17 cellular contexts compared by ENCODE assay signal in the genomic region with DNA sequence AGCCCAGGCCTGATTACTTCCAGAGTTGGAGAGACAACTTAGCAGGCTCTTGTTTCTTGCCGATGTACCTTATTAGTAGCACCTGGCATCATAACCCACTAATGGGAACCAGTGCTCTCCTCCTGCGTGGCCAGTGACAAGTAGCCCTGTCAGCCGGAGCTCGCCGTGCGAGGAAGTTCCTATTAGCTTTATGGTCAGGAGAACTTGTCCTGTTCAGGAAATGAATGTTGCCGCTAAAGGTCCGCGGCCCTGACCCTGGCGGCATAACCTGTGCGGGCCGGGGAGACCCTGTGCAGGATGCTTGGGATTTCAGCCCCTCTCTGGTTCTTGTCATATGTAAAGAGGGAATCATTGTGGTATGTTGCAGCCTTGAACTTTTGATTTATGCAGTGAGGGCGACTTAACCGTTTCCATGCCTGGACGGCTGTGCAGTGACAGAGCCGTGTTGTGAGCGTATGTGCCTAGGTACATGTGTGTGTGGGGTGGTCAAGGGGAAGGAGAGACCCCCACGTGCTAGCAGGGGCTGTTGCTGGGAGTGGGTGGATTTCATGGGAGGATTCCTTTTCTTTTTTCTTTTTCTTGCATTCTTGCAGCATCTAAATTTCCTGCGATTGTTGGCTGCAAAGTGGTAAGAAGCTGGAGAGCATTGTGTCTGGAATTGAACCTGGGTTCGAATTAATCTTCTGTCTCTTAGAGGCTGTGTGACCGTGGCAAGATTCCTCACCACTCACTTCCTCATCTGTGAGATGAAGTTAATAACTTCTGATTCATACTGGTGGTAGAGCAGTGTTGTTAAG. TPM values are rescaled to one million over a fixed set of nuclear protein-coding genes. Genes with fewer than 3 reads are reported as not detected.
DNase-seq lines count a peak whose midpoint lies in the region; ATAC-seq, FAIRE-seq and TF ChIP-seq lines count a peak whose summit lies in the region.
"Had no signal": no experiment of that assay in that cellular context is flagged by ENCODE, and none has a peak within 500 bp of the region (broad histone marks: within the 10 kb centered on the region; RNA-seq: fewer than 3 reads in every experiment).

No MANE protein-coding gene starts in this region.

- H3K27me3 Mint-ChIP-seq in activated naive CD4-positive, alpha-beta T cell treated with anti-CD3 and anti-CD28 coated beads, Interleukin-2, amount 50 U/mL, for 24 hours, result no peaks in the 10 kb centered on the region
- peaks cover 4% of the 10 kb centered on the region for H3K27me3 Mint-ChIP-seq in activated naive CD4-positive, alpha-beta T cell treated with anti-CD3 and anti-CD28 coated beads for 36 hours (ENCODE audit: low read depth)
- H3K27me3 Mint-ChIP-seq: activated CD4-positive, alpha-beta T cell treated with anti-CD3 and anti-CD28 coated beads for 36 hours had no signal

- FAIRE-seq in urothelium cell line (lab: Jason Lieb, UNC), result peak; percentile 40

- H2BK120ac ChIP-seq in mesenchymal stem cell (ENCODE audit: low read depth, low read length), result no peak overlapping the region

- H2BK12ac ChIP-seq in mesenchymal stem cell (ENCODE audit: low read length in 2 of 2), result peak overlapping the region; percentile 4 to 67

- H2BK5ac ChIP-seq in mesenchymal stem cell (ENCODE audit: low read depth, low read length, poor library complexity, severe bottlenecking), result no peak overlapping the region

- H4K91ac ChIP-seq in mesenchymal stem cell (ENCODE audit: low read length), result peak overlapping the region; percentile 81

- no peak overlapping the region for H3K14ac ChIP-seq in mesenchymal stem cell (ENCODE audit: low read length in 2 of 2)

- peak overlapping the region; percentile 91 for H4K8ac ChIP-seq in mesenchymal stem cell (ENCODE audit: low read length)

- H3K9me3 ChIP-seq in ascending aorta (no peaks in the 10 kb centered on the region), mesenchymal stem cell (ENCODE audit: control insufficient read depth, low read length) (no peaks in the 10 kb centered on the region), SJCRH30 (replicated peaks) (no peaks in the 10 kb centered on the region)

- H3K27me3 ChIP-seq in ascending aorta, result no peaks in the 10 kb centered on the region
- H3K27me3 ChIP-seq in mesenchymal stem cell (ENCODE audit: control insufficient read depth in 1 of 2, insufficient read depth in 1 of 2, low read length in 2 of 2), result peaks cover 55 to 68% of the 10 kb centered on the region in 2 experiments
- H3K27me3 ChIP-seq in SJCRH30, result peaks cover 2% of the 10 kb centered on the region

- H3K36me3 Mint-ChIP-seq in activated naive CD4-positive, alpha-beta T cell treated with anti-CD3 and anti-CD28 coated beads, Interleukin-2, amount 50 U/mL, for 24 hours, result no peaks in the 10 kb centered on the region
- H3K36me3 Mint-ChIP-seq in activated naive CD4-positive, alpha-beta T cell treated with anti-CD3 and anti-CD28 coated beads for 36 hours (ENCODE audit: low read depth), result peaks cover 1% of the 10 kb centered on the region
- H3K36me3 Mint-ChIP-seq: activated naive CD8-positive, alpha-beta T cell had no signal

- H3K4me1 Mint-ChIP-seq in activated naive CD4-positive, alpha-beta T cell treated with anti-CD3 and anti-CD28 coated beads, Interleukin-2, amount 50 U/mL, for 24 hours, result peaks cover 58% of the 10 kb centered on the region
- H3K4me1 Mint-ChIP-seq in activated naive CD4-positive, alpha-beta T cell treated with anti-CD3 and anti-CD28 coated beads for 36 hours (ENCODE audit: low read depth), result peaks cover 64% of the 10 kb centered on the region

- no peak overlapping the region for H3K23ac ChIP-seq in mesenchymal stem cell (ENCODE audit: low read length in 2 of 2)

- no peaks in the 10 kb centered on the region for H3K79me1 ChIP-seq in mesenchymal stem cell (replicated peaks; ENCODE audit: low read length, poor library complexity, severe bottlenecking)

- H3K4ac ChIP-seq in mesenchymal stem cell (ENCODE audit: low read depth in 1 of 2, low read length in 2 of 2), result peak overlapping the region in 1 of 2 experiments; percentile 43

- peak overlapping the region; percentile 89 to 93 for H3K27ac ChIP-seq in ascending aorta
- H3K27ac ChIP-seq in mesenchymal stem cell (ENCODE audit: low read length, poor library complexity, severe bottlenecking), result no peak overlapping the region
- H3K27ac ChIP-seq in SJCRH30, result no peak overlapping the region

- H2AFZ ChIP-seq in mesenchymal stem cell (ENCODE audit: low read depth, low read length), result peak overlapping the region; percentile 73

- CTCF ChIA-PET in activated naive CD4-positive, alpha-beta T cell treated with anti-CD3 and anti-CD28 coated beads for 36 hours (lab: Charles Lee), result interaction anchor here (0.9 kb wide), 3 partner anchors 13 to 117 kb away, joined by 3 read pairs; no protein-coding TSS in a partner anchor

- no peak overlapping the region for H3K4me3 Mint-ChIP-seq in activated naive CD4-positive, alpha-beta T cell treated with anti-CD3 and anti-CD28 coated beads, Interleukin-2, amount 50 U/mL, for 24 hours
- H3K4me3 Mint-ChIP-seq in activated naive CD4-positive, alpha-beta T cell treated with anti-CD3 and anti-CD28 coated beads for 36 hours, result no peak overlapping the region
- H3K4me3 Mint-ChIP-seq: activated CD4-positive, alpha-beta T cell treated with anti-CD3 and anti-CD28 coated beads for 36 hours had no signal

- no peak for ATAC-seq in sciatic nerve

- no peak overlapping the region for H2AK5ac ChIP-seq in mesenchymal stem cell (ENCODE audit: low read length, severe bottlenecking)

- peak overlapping the region; percentile 82 for H3K27ac Mint-ChIP-seq in activated naive CD4-positive, alpha-beta T cell treated with anti-CD3 and anti-CD28 coated beads, Interleukin-2, amount 50 U/mL, for 24 hours
- no peak overlapping the region for H3K27ac Mint-ChIP-seq in activated naive CD4-positive, alpha-beta T cell treated with anti-CD3 and anti-CD28 coated beads for 36 hours
- H3K27ac Mint-ChIP-seq: activated CD4-positive, alpha-beta T cell treated with anti-CD3 and anti-CD28 coated beads for 36 hours had no signal

- H3K4me3 ChIP-seq in ascending aorta, result peak overlapping the region; percentile 51 to 60
- no peak overlapping the region for H3K4me3 ChIP-seq in mesenchymal stem cell (ENCODE audit: insufficient read depth in 1 of 2, low read depth in 1 of 2, low read length in 2 of 2)
- no peak overlapping the region for H3K4me3 ChIP-seq in SJCRH30
- H3K4me3 ChIP-seq: lung had no signal

- H3K36me3 ChIP-seq in ascending aorta, result peaks cover 45 to 77% of the 10 kb centered on the region in 2 donors
- no peaks in the 10 kb centered on the region for H3K36me3 ChIP-seq in mesenchymal stem cell (ENCODE audit: control insufficient read depth in 1 of 2, insufficient read depth in 2 of 2, low read depth in 1 of 2, low read length in 2 of 2)
- H3K36me3 ChIP-seq in SJCRH30, result no peaks in the 10 kb centered on the region

- intact Hi-C loops in activated naive CD4-positive, alpha-beta T cell treated with anti-CD3 and anti-CD28 coated beads for 36 hours (cut with micrococcal nuclease), result no loop called here
- intact Hi-C loops in ascending aorta (cut with DNase I) (loop anchor here (5.0 kb wide), 1 partner anchor 108 kb away; no protein-coding TSS in a partner anchor), sciatic nerve (cut with DNase I) (no loop called here)

- H3K4me2 ChIP-seq in mesenchymal stem cell (ENCODE audit: low read length, poor library complexity, severe bottlenecking), result no peak overlapping the region

- H3K18ac ChIP-seq in mesenchymal stem cell (ENCODE audit: low read depth in 1 of 2, low read length in 2 of 2), result peak overlapping the region; percentile 79 to 83

- H3K4me1 ChIP-seq in ascending aorta, result peaks cover 49 to 82% of the 10 kb centered on the region in 2 donors
- H3K4me1 ChIP-seq in mesenchymal stem cell (ENCODE audit: control insufficient read depth, insufficient read depth, low read depth, low read length), result no peaks in the 10 kb centered on the region
- no peaks in the 10 kb centered on the region for H3K4me1 ChIP-seq in SJCRH30

- WGBS in mesenchymal stem cell, result 30% methylated on average over 19 of the region's 21 CpGs

- DNase-seq in activated naive CD4-positive, alpha-beta T cell treated with anti-CD3 and anti-CD28 coated beads for 36 hours, result no peak
- DNase-seq in ascending aorta (ENCODE audit: low spot score in 2 of 2) (no peak), mesenchymal stem cell (no peak), urothelium cell line (ENCODE audit: low spot score) (no peak), sciatic nerve (ENCODE audit: low spot score) (no peak), SJCRH30 (no peak), globus pallidus (ENCODE audit: low spot score) (no peak)
- DNase-seq: activated CD4-positive, alpha-beta T cell treated with anti-CD3 and anti-CD28 coated beads for 36 hours; effector CD4-positive, alpha-beta T cell; glutamatergic neuron; NCI-H1694; NCI-H774 had no signal

- H3K9me3 Mint-ChIP-seq in activated naive CD4-positive, alpha-beta T cell treated with anti-CD3 and anti-CD28 coated beads, Interleukin-2, amount 50 U/mL, for 24 hours, result no peaks in the 10 kb centered on the region
- H3K9me3 Mint-ChIP-seq in activated naive CD4-positive, alpha-beta T cell treated with anti-CD3 and anti-CD28 coated beads for 36 hours, result no peaks in the 10 kb centered on the region

- H2BK15ac ChIP-seq in mesenchymal stem cell (ENCODE audit: low read depth, poor library complexity, severe bottlenecking), result no peak overlapping the region

- H3K9ac ChIP-seq in mesenchymal stem cell (ENCODE audit: low read length), result no peak overlapping the region

- no peak for TF ChIP-seq CTCF in ascending aorta (IDR thresholded peaks at IDR 0.05)

RNA-seq across cellular contexts. Expression of gene ZBTB16, which starts 15.2 kb away (rescaled TPM):
- total RNA-seq in activated naive CD4-positive, alpha-beta T cell treated with anti-CD3 and anti-CD28 coated beads for 36 hours, result 1 to 10 TPM; 1.5 to 2.3 TPM
- 344 TPM for total RNA-seq in ascending aorta
- polyA plus RNA-seq in mesenchymal stem cell (2013, experiment 1 of 2), result 2.4 TPM
- polyA plus RNA-seq in mesenchymal stem cell (2013, experiment 2 of 2), result 2.1 TPM
- total RNA-seq in sciatic nerve, result 22.7 TPM
- not detected in 2 replicates for total RNA-seq in SJCRH30 (2014; rRNA removed; shearing (Covaris generic))
- total RNA-seq: HT1080 had no signal
- polyA plus RNA-seq: AG04450 had no signal

Comparison
In these comparisons a context has a peak if more than half of its experiments do, and no peak if none do; other contexts are left out.
1. H3K27ac ChIP-seq: peak in ascending aorta (2 of 2); none in mesenchymal stem cell (single experiment) and SJCRH30 (single experiment).
2. H3K4me3 ChIP-seq: peak in ascending aorta (2 of 2); none in mesenchymal stem cell (0 of 2) and SJCRH30 (single experiment).
3. RNA of gene ZBTB16, which starts 15.2 kb away (total RNA-seq): 344 TPM in ascending aorta (single experiment); 22.7 TPM in sciatic nerve (single experiment), 1.5 to 2.3 TPM in activated naive CD4-positive, alpha-beta T cell treated with anti-CD3 and anti-CD28 coated beads for 36 hours and not detected in SJCRH30; every median in the first group is over 10 times any median in the second.